In the genomic region with DNA sequence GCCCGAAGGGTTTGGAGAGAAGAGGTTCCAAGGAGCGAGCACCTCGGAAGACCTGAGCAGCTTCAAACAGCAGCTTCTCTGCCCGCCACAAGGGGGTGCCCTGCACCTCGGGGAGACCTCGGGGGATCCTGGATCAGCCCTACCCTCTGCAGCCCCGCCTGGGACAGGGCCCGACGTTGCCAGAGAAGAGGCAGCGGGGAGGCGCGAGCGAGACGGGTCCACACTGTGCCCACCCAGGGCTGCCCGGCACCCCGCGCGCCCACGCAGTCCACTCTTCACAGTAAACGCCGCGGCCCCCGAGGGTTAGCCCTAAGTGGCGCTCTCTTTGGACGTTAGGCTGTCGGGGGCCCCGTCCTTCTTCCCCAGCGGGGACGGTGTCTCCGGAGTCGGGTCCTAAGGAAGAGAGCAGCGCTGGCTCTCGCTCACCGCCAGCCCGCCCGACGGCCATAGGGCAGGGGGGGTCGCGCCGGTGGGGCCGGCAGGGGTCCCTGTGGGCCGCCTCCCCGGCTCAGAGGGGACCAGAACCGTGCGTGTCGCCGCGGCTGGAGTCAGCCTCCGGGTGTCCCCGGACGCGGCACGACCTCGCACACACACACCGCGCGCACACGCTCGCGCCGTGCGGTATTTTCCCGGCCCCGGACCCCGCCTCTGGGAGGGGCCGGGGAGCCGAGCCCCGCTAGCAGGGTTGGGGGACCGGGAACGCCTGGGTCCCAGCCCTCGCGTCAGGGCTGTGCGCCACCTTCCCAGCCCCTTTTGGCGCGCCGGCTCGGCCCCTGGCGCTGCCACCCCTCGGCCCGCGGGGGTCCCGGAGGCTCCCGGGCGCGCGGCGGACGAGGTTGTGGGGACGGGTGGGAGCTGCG, we compare ENCODE assay signal across 1 cellular context.
TF ChIP-seq lines count a peak whose summit lies in the region.

No MANE protein-coding gene starts in this region.

TF ChIP-seq in Ishikawa, 13 proteins besides CTCF, POLR2A, EP300 and RAD21 (continued from another document):
- TF ChIP-seq, protein P1, sequence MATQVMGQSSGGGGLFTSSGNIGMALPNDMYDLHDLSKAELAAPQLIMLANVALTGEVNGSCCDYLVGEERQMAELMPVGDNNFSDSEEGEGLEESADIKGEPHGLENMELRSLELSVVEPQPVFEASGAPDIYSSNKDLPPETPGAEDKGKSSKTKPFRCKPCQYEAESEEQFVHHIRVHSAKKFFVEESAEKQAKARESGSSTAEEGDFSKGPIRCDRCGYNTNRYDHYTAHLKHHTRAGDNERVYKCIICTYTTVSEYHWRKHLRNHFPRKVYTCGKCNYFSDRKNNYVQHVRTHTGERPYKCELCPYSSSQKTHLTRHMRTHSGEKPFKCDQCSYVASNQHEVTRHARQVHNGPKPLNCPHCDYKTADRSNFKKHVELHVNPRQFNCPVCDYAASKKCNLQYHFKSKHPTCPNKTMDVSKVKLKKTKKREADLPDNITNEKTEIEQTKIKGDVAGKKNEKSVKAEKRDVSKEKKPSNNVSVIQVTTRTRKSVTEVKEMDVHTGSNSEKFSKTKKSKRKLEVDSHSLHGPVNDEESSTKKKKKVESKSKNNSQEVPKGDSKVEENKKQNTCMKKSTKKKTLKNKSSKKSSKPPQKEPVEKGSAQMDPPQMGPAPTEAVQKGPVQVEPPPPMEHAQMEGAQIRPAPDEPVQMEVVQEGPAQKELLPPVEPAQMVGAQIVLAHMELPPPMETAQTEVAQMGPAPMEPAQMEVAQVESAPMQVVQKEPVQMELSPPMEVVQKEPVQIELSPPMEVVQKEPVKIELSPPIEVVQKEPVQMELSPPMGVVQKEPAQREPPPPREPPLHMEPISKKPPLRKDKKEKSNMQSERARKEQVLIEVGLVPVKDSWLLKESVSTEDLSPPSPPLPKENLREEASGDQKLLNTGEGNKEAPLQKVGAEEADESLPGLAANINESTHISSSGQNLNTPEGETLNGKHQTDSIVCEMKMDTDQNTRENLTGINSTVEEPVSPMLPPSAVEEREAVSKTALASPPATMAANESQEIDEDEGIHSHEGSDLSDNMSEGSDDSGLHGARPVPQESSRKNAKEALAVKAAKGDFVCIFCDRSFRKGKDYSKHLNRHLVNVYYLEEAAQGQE (IDR thresholded peaks at IDR 0.05; ENCODE audit: low read depth) = no peak
- no peak for TF ChIP-seq CEBPB (IDR thresholded peaks at IDR 0.05)
- no peak for TF ChIP-seq TCF12 (IDR thresholded peaks at IDR 0.05; ENCODE audit: low read depth)
